In genomic region chr16:31179747-31180458, GRCh38 we compare ENCODE assay signal across 1 cellular context.
TF ChIP-seq lines count a peak whose summit lies in the region.

TSS of gene FUS (plus strand) at chr16:31180139. CDS start at chr16:31180215, 76 bp downstream.

TF ChIP-seq in WTC11, 78 proteins besides CTCF, POLR2A, EP300 and RAD21 (continued from another document):
- 0 out of 2 replicates have a peak, but pooled peaks have one; percentile 63 for TF ChIP-seq RELA (CRISPR knock-in tag; IDR thresholded peaks at IDR 0.05; ENCODE audit: borderline replicate concordance)
- no peak; the same call in 1 of the 2 replicates for TF ChIP-seq CBFB (CRISPR knock-in tag; IDR thresholded peaks at IDR 0.05; ENCODE audit: low read depth)
- no peak for TF ChIP-seq FOXJ3 (CRISPR knock-in tag; IDR thresholded peaks at IDR 0.05; ENCODE audit: borderline replicate concordance)
- TF ChIP-seq RORB (CRISPR knock-in tag; IDR thresholded peaks at IDR 0.05), result peak; percentile 72; the same call in 1 of the 2 replicates
- TF ChIP-seq PREB (CRISPR knock-in tag; IDR thresholded peaks at IDR 0.05; ENCODE audit: borderline replicate concordance), result peak; percentile 86; the same call in 1 of the 2 replicates
